8 cellular contexts compared by ENCODE assay signal in the genomic region with DNA sequence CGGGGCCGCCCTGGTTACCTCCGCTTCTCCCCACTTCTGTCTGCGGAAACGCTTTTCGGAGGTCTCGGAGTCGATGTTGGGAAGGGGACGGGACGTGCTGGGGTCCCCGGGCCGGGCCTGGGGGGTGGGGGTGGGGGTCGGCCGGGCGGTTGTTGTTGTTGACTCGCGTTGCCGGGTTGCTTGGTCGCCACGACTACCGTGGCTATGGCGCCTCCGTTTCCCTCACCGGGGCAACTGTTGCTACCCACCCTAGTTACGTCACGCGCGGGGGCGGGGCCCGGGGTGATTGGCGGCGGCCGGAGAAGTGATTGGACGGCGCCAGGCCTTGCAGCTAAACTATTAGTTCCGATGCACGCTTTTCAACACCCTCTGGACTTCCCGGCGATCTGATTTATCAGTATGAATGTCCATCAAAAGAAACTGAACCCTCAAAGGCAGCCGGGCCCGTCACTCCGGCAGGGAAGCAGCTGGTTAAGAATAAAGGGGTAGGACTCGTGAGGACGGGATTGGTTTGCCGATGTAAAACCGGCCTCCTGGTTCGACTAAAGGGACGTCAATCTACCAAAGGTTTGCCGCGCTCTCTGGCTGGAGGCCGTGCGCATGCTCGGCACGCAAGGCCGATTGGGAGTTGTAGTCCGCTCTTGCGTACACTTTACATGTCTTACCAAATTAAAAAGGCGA. TPM values are rescaled to one million over a fixed set of nuclear protein-coding genes. Genes with fewer than 3 reads are reported as not detected.
DNase-seq lines count a peak whose midpoint lies in the region; ATAC-seq, FAIRE-seq and TF ChIP-seq lines count a peak whose summit lies in the region.

RFX1 (minus strand) TSS at position 236 of the 681 bp plus-strand sequence. CDS start 12,477 bp downstream, outside the sequence.

- H3K9me3 ChIP-seq in cardiac muscle cell (ENCODE audit: low read depth) (no peaks in the 10 kb centered on the region), pancreas (no peaks in the 10 kb centered on the region), tibial nerve (no peaks in the 10 kb centered on the region)

- TF ChIP-seq POLR2A in tibial nerve (IDR thresholded peaks at IDR 0.05): peak in 1 of 2 donors; percentile 21

- FAIRE-seq in pancreas (lab: Jason Lieb, UNC): peak; percentile 93

- H3K27me3 ChIP-seq in cardiac muscle cell: no peaks in the 10 kb centered on the region
- H3K27me3 ChIP-seq in pancreas: no peaks in the 10 kb centered on the region
- H3K27me3 ChIP-seq in tibial nerve: no peaks in the 10 kb centered on the region

- DNase-seq in GM12865 (ENCODE audit: low read depth) (peak; percentile 100), NCI-H146 treated with DMSO at 0.1 percent for 48 hours (lab: John Stamatoyannopoulos, UW; ENCODE audit: unreplicated experiment) (peak; percentile 100), T-helper 1 cell (peak; percentile 99 to 100 (median 99)), cardiac muscle cell (ENCODE audit: low read depth in 1 of 2, low spot score in 1 of 2) (peak; percentile 99 to 100), pancreas (peak; percentile 100), tibial nerve (ENCODE audit: low spot score in 2 of 2) (peak; percentile 100)

- TF ChIP-seq CTCF in GM12865 (IDR thresholded peaks at IDR 0.05; ENCODE audit: insufficient read depth, low read depth, low read length, missing control alignments): no peak
- no peak for TF ChIP-seq CTCF in cardiac muscle cell (IDR thresholded peaks at IDR 0.05; ENCODE audit: low read depth, low read length)
- TF ChIP-seq CTCF in pancreas (IDR thresholded peaks at IDR 0.05): no peak
- peak in 2 of 5 experiments; percentile 18 to 79 for TF ChIP-seq CTCF in tibial nerve (IDR thresholded peaks at IDR 0.05)

- H3K4me3 ChIP-seq in GM12865 (ENCODE audit: low read depth, low read length) (peak within 1 kb of the TSS; percentile 79), cardiac muscle cell (peak within 1 kb of the TSS; percentile 97), pancreas (peak within 1 kb of the TSS; percentile 61 to 76 (median 70)), tibial nerve (peak within 1 kb of the TSS; percentile 87 to 99 (median 96))

- TF ChIP-seq EP300 in tibial nerve (IDR thresholded peaks at IDR 0.05): no peak

- ATAC-seq in HG02884 (IDR thresholded peaks at IDR 0.05; ENCODE audit: unreplicated experiment): peak; percentile 58
- peak; percentile 78 to 89 (median 82) for ATAC-seq in pancreas

- H3K36me3 ChIP-seq in cardiac muscle cell: no peaks in the 10 kb centered on the region
- no peaks in the 10 kb centered on the region for H3K36me3 ChIP-seq in pancreas
- no peaks in the 10 kb centered on the region for H3K36me3 ChIP-seq in tibial nerve

- H3K27ac ChIP-seq in adipose tissue (ENCODE audit: low read depth, low read length) (peak within 1 kb of the TSS; percentile 100), cardiac muscle cell (peak within 1 kb of the TSS; percentile 98), pancreas (peak within 1 kb of the TSS; percentile 98 to 100 (median 100)), tibial nerve (peak within 1 kb of the TSS; percentile 99 to 100 (median 100))

- 0% methylated on average over 58 of the region's 58 CpGs for WGBS in adipose tissue, 3 donors
- WGBS in pancreas, 2 donors: 0% methylated on average over 54 to 58 of the region's 58 CpGs
- WGBS in tibial nerve, 2 donors: 1% methylated on average over 34 to 55 of the region's 58 CpGs

- H3K4me1 ChIP-seq in cardiac muscle cell (ENCODE audit: low read depth) (no peaks in the 10 kb centered on the region), pancreas (peaks cover 0 to 27% (median 25%) of the 10 kb centered on the region in 3 donors), tibial nerve (peaks cover 0 to 37% (median 16%) of the 10 kb centered on the region in 4 donors)

- intact Hi-C loops in pancreas (cut with DNase I): no loop called here

RNA-seq across cellular contexts. Expression of gene RFX1, which starts in this region (rescaled TPM):
- polyA plus RNA-seq in adipose tissue: 1 to 10 TPM; 4.4 to 5.8 (median 4.4) TPM
- 8.9 TPM in 2 replicates for total RNA-seq in cardiac muscle cell
- polyA plus RNA-seq in cardiac muscle cell: 2.7 and 3.3 TPM in 2 replicates
- total RNA-seq in pancreas: 10 to 100 TPM in 1 of 6 donors, 1 to 10 TPM in 5; 5.5 to 10.6 (median 6.8) TPM
- 10 to 100 TPM; 11.7 to 55.6 TPM for polyA plus RNA-seq in pancreas
- total RNA-seq in tibial nerve: 1 to 10 TPM; 3.1 to 8.4 (median 6.0) TPM

Comparison
In these comparisons a context has a peak if more than half of its experiments do, and no peak if none do; other contexts are left out.
1. Peak in every context shown above with its lines: DNase-seq, ATAC-seq, H3K4me3 ChIP-seq and H3K27ac ChIP-seq.